19 cellular contexts compared by ENCODE assay signal in the genomic region with DNA sequence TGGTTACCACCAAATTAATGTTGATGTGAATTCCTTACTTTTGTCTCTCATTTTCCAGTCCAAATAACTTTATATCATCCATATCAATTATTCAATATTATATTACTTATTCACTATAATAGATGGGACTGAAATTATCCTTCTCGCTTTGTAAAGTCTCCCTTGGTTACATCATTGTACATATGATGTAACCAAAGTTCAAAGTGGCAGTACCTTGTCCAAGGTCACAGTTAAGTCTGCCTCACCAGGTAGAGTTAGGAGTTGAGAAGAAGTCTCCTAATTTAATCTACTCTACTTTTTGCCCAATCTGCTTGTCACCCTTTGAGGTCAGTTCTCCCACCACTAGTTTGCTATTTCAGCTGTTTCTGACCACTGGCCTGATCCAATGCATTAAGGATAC.
A peak's percentile ranks its signal among the peaks of the same experiment; 100 is the strongest.
DNase-seq lines count a peak whose midpoint lies in the region; ATAC-seq, FAIRE-seq and TF ChIP-seq lines count a peak whose summit lies in the region.
"Had no signal": no experiment of that assay in that cellular context is flagged by ENCODE, and none has a peak within 500 bp of the region (broad histone marks: within the 10 kb centered on the region; RNA-seq: fewer than 3 reads in every experiment).

No MANE protein-coding gene starts in this region.

- no peak overlapping the region for H4K5ac ChIP-seq in mesendoderm (ENCODE audit: low read length)

- in situ Hi-C loops in HepG2 (cut with HindIII; ENCODE audit: extremely low pct_ligation_motif_present, low pct_unique_long_range_greater_than_20kb) = no loop called here

- no peak overlapping the region for H2AFZ ChIP-seq in HepG2 (ENCODE audit: low read length)
- H2AFZ ChIP-seq: GM23248 had no signal

- H3K4me2 ChIP-seq in HepG2 (ENCODE audit: low read depth, low read length) (no peak overlapping the region), mesendoderm (ENCODE audit: low read length) (no peak overlapping the region)

- H3K27me3 ChIP-seq in HepG2 (ENCODE audit: control insufficient read depth in 1 of 2, insufficient read depth in 2 of 2, low read length in 2 of 2) (no peaks in the 10 kb centered on the region; a peak in 1 of 5 replicates), mesendoderm (ENCODE audit: insufficient read depth, low read length, poor library complexity) (no peaks in the 10 kb centered on the region)
- H3K27me3 ChIP-seq in effector memory CD4-positive, alpha-beta T cell (replicated peaks; ENCODE audit: control insufficient read depth, insufficient read depth, low read length, poor library complexity, severe bottlenecking) = no peaks in the 10 kb centered on the region

- H2AK5ac ChIP-seq in mesendoderm (ENCODE audit: low read length) = no peak overlapping the region

- H3K79me1 ChIP-seq in mesendoderm (ENCODE audit: low read length) = no peaks in the 10 kb centered on the region

- H3K23ac ChIP-seq in mesendoderm (ENCODE audit: low read length) = no peak overlapping the region

- no peaks in the 10 kb centered on the region for H3K36me3 Mint-ChIP-seq in T-helper 17 cell (ENCODE audit: low read depth)
- no peaks in the 10 kb centered on the region for H3K36me3 Mint-ChIP-seq in stimulated activated memory B cell treated with anti-CD40 and anti-IgM and Interleukin-4, amounts not matched to agents 10 μg/mL and 1 μg/mL and 100 μg/mL, for 72 hours
- H3K36me3 Mint-ChIP-seq: CD4-positive, alpha-beta memory T cell had no signal

- H3K27ac Mint-ChIP-seq in T-helper 17 cell = peak overlapping the region; percentile 54
- no peak overlapping the region for H3K27ac Mint-ChIP-seq in stimulated activated memory B cell treated with anti-CD40 and anti-IgM and Interleukin-4, amounts not matched to agents 10 μg/mL and 1 μg/mL and 100 μg/mL, for 72 hours
- H3K27ac Mint-ChIP-seq: CD4-positive, alpha-beta memory T cell had no signal

- H3K4me1 ChIP-seq in HepG2 (ENCODE audit: insufficient read depth, low read length) (no peaks in the 10 kb centered on the region), mesendoderm (ENCODE audit: control insufficient read depth, low read depth, low read length) (peaks cover 15% of the 10 kb centered on the region), kidney (ENCODE audit: control insufficient read depth in 1 of 2, insufficient read depth in 1 of 2, low read depth in 1 of 2, low read length in 2 of 2) (peaks cover 0 to 2% of the 10 kb centered on the region in 2 donors)
- no peaks in the 10 kb centered on the region for H3K4me1 ChIP-seq in effector memory CD4-positive, alpha-beta T cell (ENCODE audit: control insufficient read depth, insufficient read depth, low read length, poor library complexity, severe bottlenecking)

- intact Hi-C loops in HepG2 (cut with micrococcal nuclease; ENCODE audit: unreplicated experiment) (no loop called here), kidney (cut with DNase I) (no loop called here)

- no peak overlapping the region for H3K4me3 Mint-ChIP-seq in T-helper 17 cell
- no peak overlapping the region for H3K4me3 Mint-ChIP-seq in stimulated activated memory B cell treated with anti-CD40 and anti-IgM and Interleukin-4, amounts not matched to agents 10 μg/mL and 1 μg/mL and 100 μg/mL, for 72 hours
- H3K4me3 Mint-ChIP-seq: CD4-positive, alpha-beta memory T cell had no signal

- POLR2A ChIA-PET in HepG2 (lab: Yijun Ruan, JAX) = no interaction called here

- DNase-seq in T-helper 17 cell (no peak), HepG2 (ENCODE audit: low spot score) (no peak), mesendoderm (no peak), kidney (no peak)
- DNase-seq in effector memory CD4-positive, alpha-beta T cell = no peak
- DNase-seq: C1 segment of cervical spinal cord; Calu3; CD4-positive, alpha-beta memory T cell; COR-L47; DMS53; DMS79 treated with DMSO at 0.1 percent for 48 hours; GF-D8; GM23248; H7; HCEC 1CT had no signal

- H3K9me3 Mint-ChIP-seq in stimulated activated memory B cell treated with anti-CD40 and anti-IgM and Interleukin-4, amounts not matched to agents 10 μg/mL and 1 μg/mL and 100 μg/mL, for 72 hours = no peaks in the 10 kb centered on the region
- H3K9me3 Mint-ChIP-seq: CD4-positive, alpha-beta memory T cell had no signal

- H3K4me1 Mint-ChIP-seq in T-helper 17 cell = peaks cover 3% of the 10 kb centered on the region
- H3K4me1 Mint-ChIP-seq in stimulated activated memory B cell treated with anti-CD40 and anti-IgM and Interleukin-4, amounts not matched to agents 10 μg/mL and 1 μg/mL and 100 μg/mL, for 72 hours = no peaks in the 10 kb centered on the region
- H3K4me1 Mint-ChIP-seq: CD4-positive, alpha-beta memory T cell had no signal

- TF ChIP-seq EP300 in HepG2 (IDR thresholded peaks at IDR 0.05; ENCODE audit: low read depth in 2 of 2, low read length in 2 of 2) (no peak), HepG2 (CRISPR knock-in tag; IDR thresholded peaks at IDR 0.05; ENCODE audit: borderline replicate concordance) (no peak)

- CTCF ChIA-PET in HepG2 (lab: Yijun Ruan, JAX; ENCODE audit: low intra/inter-chr PET ratio, low total read pairs) = no interaction called here

- H4K20me1 ChIP-seq in HepG2 (ENCODE audit: insufficient read depth, low read length) = no peaks in the 10 kb centered on the region

- TF ChIP-seq CTCF in HepG2 (CRISPR knock-in tag; IDR thresholded peaks at IDR 0.05) = no peak
- TF ChIP-seq CTCF in kidney (IDR thresholded peaks at IDR 0.05; ENCODE audit: borderline replicate concordance, extremely low read depth, insufficient read depth) = no peak

- peaks cover 8% of the 10 kb centered on the region for H3K27me3 Mint-ChIP-seq in T-helper 17 cell
- no peaks in the 10 kb centered on the region for H3K27me3 Mint-ChIP-seq in stimulated activated memory B cell treated with anti-CD40 and anti-IgM and Interleukin-4, amounts not matched to agents 10 μg/mL and 1 μg/mL and 100 μg/mL, for 72 hours

- TF ChIP-seq RAD21 in HepG2 (CRISPR knock-in tag; IDR thresholded peaks at IDR 0.05) = no peak

- no peak overlapping the region for H3K4me3 ChIP-seq in HepG2 (replicated peaks in 1 of 3; ENCODE audit: insufficient read depth in 1 of 3, low read depth in 2 of 3, low read length in 3 of 3)
- H3K4me3 ChIP-seq in mesendoderm (ENCODE audit: low read length) = no peak overlapping the region
- no peak overlapping the region for H3K4me3 ChIP-seq in effector memory CD4-positive, alpha-beta T cell (ENCODE audit: insufficient read depth, low read depth, low read length, poor library complexity, severe bottlenecking)
- no peak overlapping the region for H3K4me3 ChIP-seq in kidney (ENCODE audit: low read length in 2 of 2)
- H3K4me3 ChIP-seq: GM23248 had no signal

- H3K27ac ChIP-seq in HepG2 (ENCODE audit: extremely low read length, insufficient read depth, low read length) (no peak overlapping the region), mesendoderm (ENCODE audit: low read depth, low read length) (no peak overlapping the region), kidney (ENCODE audit: low read depth in 2 of 2, low read length in 2 of 2) (no peak overlapping the region)
- H3K27ac ChIP-seq in effector memory CD4-positive, alpha-beta T cell (ENCODE audit: insufficient read depth, low read length, poor library complexity, severe bottlenecking) = no peak overlapping the region
- H3K27ac ChIP-seq: GM23248 had no signal

- H2BK15ac ChIP-seq in mesendoderm (replicated peaks; ENCODE audit: low read depth) = peak overlapping the region; percentile 36

- H2BK5ac ChIP-seq in mesendoderm (ENCODE audit: low read length) = no peak overlapping the region

- no peak overlapping the region for H3K9ac ChIP-seq in HepG2 (ENCODE audit: insufficient read depth, low read depth, low read length)
- no peak overlapping the region for H3K9ac ChIP-seq in mesendoderm (ENCODE audit: low read length)
- no peak overlapping the region for H3K9ac ChIP-seq in kidney (ENCODE audit: low read length in 2 of 2)
- H3K9ac ChIP-seq: GM23248 had no signal

- no TSS peak for BruUV-seq in HepG2 (replicated peaks; lab: Mats Ljungman, UMichigan)

- no peaks in the 10 kb centered on the region for H3K9me3 ChIP-seq in T-helper 17 cell (ENCODE audit: control insufficient read depth, low read length, poor library complexity, severe bottlenecking)
- no peaks in the 10 kb centered on the region for H3K9me3 ChIP-seq in HepG2 (ENCODE audit: low read length)
- H3K9me3 ChIP-seq in effector memory CD4-positive, alpha-beta T cell (ENCODE audit: control insufficient read depth, low read length) = no peaks in the 10 kb centered on the region
- H3K9me3 ChIP-seq in kidney (ENCODE audit: control insufficient read depth in 1 of 2, low read length in 2 of 2) = no peaks in the 10 kb centered on the region

- ATAC-seq in T-helper 17 cell = no peak
- no peak for ATAC-seq in HepG2
- no peak for ATAC-seq in stimulated activated memory B cell treated with anti-CD40 and anti-IgM and Interleukin-4, amounts not matched to agents 10 μg/mL and 1 μg/mL and 100 μg/mL, for 72 hours

- 0% methylated on average over 1 of the region's 1 CpG for WGBS in HepG2 (ENCODE audit: low lambda C conversion rate)
- WGBS in mesendoderm (ENCODE audit: extremely low coverage, insufficient coverage, low lambda C conversion rate) = 100% methylated on average over 1 of the region's 1 CpG

- no peak overlapping the region for H3K4ac ChIP-seq in mesendoderm (ENCODE audit: low read depth, low read length)

- no peak overlapping the region for H3K18ac ChIP-seq in mesendoderm (ENCODE audit: low read length)

- H2BK120ac ChIP-seq in mesendoderm (ENCODE audit: low read depth, low read length) = no peak overlapping the region

- H3K56ac ChIP-seq in mesendoderm (ENCODE audit: low read length) = no peak overlapping the region

- H4K8ac ChIP-seq in mesendoderm (ENCODE audit: low read depth, low read length) = no peak overlapping the region

- H3K79me2 ChIP-seq in HepG2 (ENCODE audit: insufficient read depth, low read length) = no peaks in the 10 kb centered on the region
- H3K79me2 ChIP-seq in mesendoderm (ENCODE audit: control insufficient read depth, insufficient read depth, low read length) = no peaks in the 10 kb centered on the region

- TF ChIP-seq POLR2A in HepG2 (IDR thresholded peaks at IDR 0.05; ENCODE audit: insufficient read depth in 1 of 2, low read depth in 2 of 2, low read length in 2 of 2) = no peak

- H3K36me3 ChIP-seq in HepG2 (replicated peaks in 1 of 2; ENCODE audit: control insufficient read depth in 1 of 2, insufficient read depth in 2 of 2, low read length in 2 of 2) (no peaks in the 10 kb centered on the region), mesendoderm (ENCODE audit: control insufficient read depth, insufficient read depth, low read length) (no peaks in the 10 kb centered on the region), kidney (ENCODE audit: control insufficient read depth in 1 of 2, insufficient read depth in 2 of 2, low read length in 2 of 2) (no peaks in the 10 kb centered on the region)
- H3K36me3 ChIP-seq in effector memory CD4-positive, alpha-beta T cell (ENCODE audit: control insufficient read depth, insufficient read depth, low read length) = no peaks in the 10 kb centered on the region

- FAIRE-seq in HepG2 (lab: Jason Lieb, UNC) = no peak
- no peak for FAIRE-seq in kidney (lab: Jason Lieb, UNC)
- FAIRE-seq: GM12891, GM18507, H1 had no signal
